Comparison of ENCODE assay signal across 8 cellular contexts in the genomic region with DNA sequence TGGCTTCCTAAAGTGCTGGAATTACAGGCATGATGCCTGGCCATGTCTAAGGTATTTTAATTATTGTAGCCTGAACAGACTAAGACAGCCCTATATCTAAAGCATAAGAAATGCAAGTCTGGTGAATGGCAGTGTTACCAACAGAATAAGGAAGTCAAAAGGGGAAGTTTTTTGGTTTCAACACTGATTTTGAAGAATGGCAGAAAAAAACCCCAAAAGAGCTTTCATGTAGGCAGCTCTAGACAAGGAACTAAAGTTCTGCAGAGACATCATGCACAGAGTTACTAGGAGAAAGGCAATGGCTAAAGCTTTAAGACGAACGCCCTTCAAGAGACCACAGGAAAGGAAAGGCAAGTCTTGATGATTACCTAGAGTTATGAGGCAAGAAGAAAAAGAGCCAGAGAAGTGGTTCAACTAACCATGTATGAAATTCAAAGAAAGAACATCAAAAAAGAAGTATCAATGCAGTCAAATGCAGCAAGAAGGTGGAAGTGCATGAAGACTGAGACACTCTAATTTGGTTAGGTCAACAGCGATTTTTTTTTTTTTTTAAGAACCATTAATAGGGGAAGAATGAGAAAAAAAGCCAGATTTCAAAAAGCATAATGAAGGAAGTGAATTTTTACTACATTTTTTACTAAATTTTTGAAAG. TPM values are rescaled to one million over a fixed set of nuclear protein-coding genes. Genes with fewer than 3 reads are reported as not detected.
DNase-seq lines count a peak whose midpoint lies in the region; ATAC-seq, FAIRE-seq and TF ChIP-seq lines count a peak whose summit lies in the region.

No MANE protein-coding gene starts in this region.

- no peak overlapping the region for H2AFZ ChIP-seq in OCI-LY3 (ENCODE audit: low read depth, low read length)

- H3K4me2 ChIP-seq in OCI-LY3 (ENCODE audit: low read length) = peak overlapping the region; percentile 77

- H3K27ac ChIP-seq in OCI-LY3 (ENCODE audit: low read length) = peak overlapping the region; percentile 95
- H3K27ac ChIP-seq in effector memory CD4-positive, alpha-beta T cell (ENCODE audit: insufficient read depth, low read length, poor library complexity, severe bottlenecking) = no peak overlapping the region
- peak overlapping the region in 1 of 2 donors; percentile 35 for H3K27ac ChIP-seq in small intestine (ENCODE audit: low read depth in 1 of 2, low read length in 1 of 2)

- FAIRE-seq in small intestine (lab: Jason Lieb, UNC) = no peak

- peak; percentile 81 for DNase-seq in medulla oblongata (ENCODE audit: extremely low spot score)
- no peak for DNase-seq in effector memory CD4-positive, alpha-beta T cell
- DNase-seq in small intestine = no peak
- DNase-seq in stimulated activated CD4-positive, alpha-beta T cell treated with anti-CD3 and anti-CD28 coated beads, Interleukin-4, amount 100 ng/mL, for 24 hours = no peak
- no peak for DNase-seq in kidney glomerular epithelial cell (lab: John Stamatoyannopoulos, UW)

- ATAC-seq in GM18907 (IDR thresholded peaks at IDR 0.05; ENCODE audit: unreplicated experiment) = peak; percentile 93
- ATAC-seq in HG02798 (IDR thresholded peaks at IDR 0.05; ENCODE audit: poor library complexity, unreplicated experiment) = peak; percentile 91

- H3K27me3 ChIP-seq in OCI-LY3 (ENCODE audit: low read depth, low read length) = no peaks in the 10 kb centered on the region
- H3K27me3 ChIP-seq in effector memory CD4-positive, alpha-beta T cell (replicated peaks; ENCODE audit: control insufficient read depth, insufficient read depth, low read length, poor library complexity, severe bottlenecking) = no peaks in the 10 kb centered on the region
- H3K27me3 ChIP-seq in small intestine (ENCODE audit: control insufficient read depth in 2 of 2, insufficient read depth in 2 of 2, low read length in 2 of 2) = no peaks in the 10 kb centered on the region

- peak overlapping the region; percentile 62 for H3K4me3 ChIP-seq in OCI-LY3 (ENCODE audit: low read length)
- H3K4me3 ChIP-seq in effector memory CD4-positive, alpha-beta T cell (ENCODE audit: insufficient read depth, low read depth, low read length, poor library complexity, severe bottlenecking) = no peak overlapping the region
- no peak overlapping the region for H3K4me3 ChIP-seq in small intestine (ENCODE audit: low read depth in 1 of 2, low read length in 2 of 2)

- H4K20me1 ChIP-seq in OCI-LY3 (ENCODE audit: insufficient read depth, low read length) = no peaks in the 10 kb centered on the region

- peaks cover 57% of the 10 kb centered on the region for H3K79me2 ChIP-seq in OCI-LY3 (ENCODE audit: low read length)

- TF ChIP-seq CTCF in OCI-LY3 (IDR thresholded peaks at IDR 0.05; ENCODE audit: low read depth, low read length) = no peak

- H3K4me1 ChIP-seq in OCI-LY3 (ENCODE audit: low read length) (peaks cover 78% of the 10 kb centered on the region), small intestine (ENCODE audit: control insufficient read depth in 2 of 2, insufficient read depth in 1 of 2, low read depth in 1 of 2, low read length in 1 of 2) (peaks cover 2 to 12% of the 10 kb centered on the region in 2 donors)
- no peaks in the 10 kb centered on the region for H3K4me1 ChIP-seq in effector memory CD4-positive, alpha-beta T cell (ENCODE audit: control insufficient read depth, insufficient read depth, low read length, poor library complexity, severe bottlenecking)

- 76 to 86% (median 79%) methylated on average over 3 of the region's 3 CpGs for WGBS in small intestine, 3 donors

- H3K9me3 ChIP-seq in OCI-LY3 (ENCODE audit: insufficient read depth, low read length) = no peaks in the 10 kb centered on the region
- no peaks in the 10 kb centered on the region for H3K9me3 ChIP-seq in effector memory CD4-positive, alpha-beta T cell (ENCODE audit: control insufficient read depth, low read length)
- no peaks in the 10 kb centered on the region for H3K9me3 ChIP-seq in small intestine (ENCODE audit: control insufficient read depth, low read depth)

- H3K9ac ChIP-seq in OCI-LY3 (ENCODE audit: low read length) = peak overlapping the region; percentile 86

- H3K36me3 ChIP-seq in OCI-LY3 (replicated peaks; ENCODE audit: low read depth, low read length) = no peaks in the 10 kb centered on the region
- no peaks in the 10 kb centered on the region for H3K36me3 ChIP-seq in effector memory CD4-positive, alpha-beta T cell (ENCODE audit: control insufficient read depth, insufficient read depth, low read length)
- H3K36me3 ChIP-seq in small intestine (ENCODE audit: control insufficient read depth in 2 of 2, insufficient read depth in 2 of 2, low read length in 2 of 2) = no peaks in the 10 kb centered on the region

RNA-seq across cellular contexts. Expression of a gene that starts 50.8 kb away (rescaled TPM):
- polyA plus RNA-seq in small intestine = 1 to 10 TPM; 1.9 to 5.1 (median 2.4) TPM
